11 cellular contexts compared by ENCODE assay signal in the genomic region with DNA sequence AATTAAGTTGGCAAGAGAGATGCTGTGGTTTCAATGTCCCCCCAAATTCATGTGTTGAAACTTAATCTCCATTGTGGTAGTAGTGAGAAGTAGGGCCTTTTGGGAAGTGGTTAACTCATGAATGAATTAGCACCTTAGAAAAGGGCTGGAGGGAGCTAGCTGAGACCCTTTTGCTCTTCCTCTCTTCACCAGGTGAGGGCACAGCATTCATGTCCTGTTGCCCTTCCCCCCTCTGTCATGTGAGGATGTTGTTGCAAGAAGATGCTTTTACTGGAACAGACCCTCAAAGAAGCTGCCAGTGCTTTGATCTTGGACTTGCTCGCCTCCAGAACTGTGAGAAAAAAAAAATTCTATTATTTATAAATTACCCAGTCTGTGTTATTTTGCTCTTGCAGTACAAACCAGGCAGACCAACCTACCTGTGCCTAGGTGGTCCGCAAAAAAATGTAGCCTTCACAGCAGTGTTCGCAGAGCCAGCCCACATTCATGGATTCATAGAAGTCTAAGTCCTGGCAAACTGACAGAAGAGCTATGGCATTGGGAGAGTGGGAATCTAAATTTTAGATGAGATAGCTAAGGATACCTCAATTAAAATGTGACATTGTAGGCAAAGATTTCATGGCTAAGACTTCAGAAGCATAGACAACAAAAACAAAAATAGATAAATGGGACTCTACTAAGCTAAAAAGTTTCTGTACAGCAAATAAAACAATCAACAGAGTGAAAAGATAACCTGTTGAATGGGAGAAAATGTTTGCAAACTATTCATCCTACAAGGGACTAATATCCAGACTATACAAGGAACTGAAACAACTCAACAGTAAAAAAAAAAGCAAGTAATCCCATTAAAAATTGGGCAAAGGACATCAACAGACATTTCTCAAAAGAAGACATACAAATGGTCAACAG. TPM values are rescaled to one million over a fixed set of nuclear protein-coding genes. Genes with fewer than 3 reads are reported as not detected.
A peak's percentile ranks its signal among the peaks of the same experiment; 100 is the strongest.
DNase-seq lines count a peak whose midpoint lies in the region; ATAC-seq, FAIRE-seq and TF ChIP-seq lines count a peak whose summit lies in the region.
"Had no signal": no experiment of that assay in that cellular context is flagged by ENCODE, and none has a peak within 500 bp of the region (broad histone marks: within the 10 kb centered on the region; RNA-seq: fewer than 3 reads in every experiment).

No MANE protein-coding gene starts in this region.

- H3K9me2 ChIP-seq in GM23248 (ENCODE audit: insufficient read depth) = no peaks in the 10 kb centered on the region

- no peak for TF ChIP-seq RAD21 in HepG2 (CRISPR knock-in tag; IDR thresholded peaks at IDR 0.05)

- TF ChIP-seq EP300 in HepG2 (IDR thresholded peaks at IDR 0.05; ENCODE audit: low read depth in 2 of 2, low read length in 2 of 2) (no peak), HepG2 (CRISPR knock-in tag; IDR thresholded peaks at IDR 0.05; ENCODE audit: borderline replicate concordance) (no peak)

- H3K27ac ChIP-seq in HepG2 (ENCODE audit: extremely low read length, insufficient read depth, low read length) (no peak overlapping the region), right lobe of liver (no peak overlapping the region), heart left ventricle (no peak overlapping the region), small intestine (ENCODE audit: low read depth in 1 of 2, low read length in 1 of 2) (no peak overlapping the region), substantia nigra (ENCODE audit: low read depth, low read length, poor library complexity, severe bottlenecking) (no peak overlapping the region), GM23248 (no peak overlapping the region)

- WGBS in HepG2 (ENCODE audit: low lambda C conversion rate) = 46% methylated on average over 3 of the region's 3 CpGs
- 86% methylated on average over 3 of the region's 3 CpGs for whole genome bisulfite sequencing in right lobe of liver (ENCODE audit: insufficient coverage, low coverage, low lambda C conversion rate, missing lambda C conversion rate)
- 67 to 81% (median 75%) methylated on average over 3 of the region's 3 CpGs for WGBS in heart left ventricle, 4 donors
- 77 to 87% (median 79%) methylated on average over 3 of the region's 3 CpGs for WGBS in small intestine, 3 donors
- WGBS in GM23248 (ENCODE audit: low coverage in 1 of 2, low lambda C conversion rate in 2 of 2, missing lambda C conversion rate in 2 of 2), 2 experiments = 44% methylated on average over 3 of the region's 3 CpGs

- in situ Hi-C loops in HepG2 (cut with HindIII; ENCODE audit: extremely low pct_ligation_motif_present, low pct_unique_long_range_greater_than_20kb) (no loop called here), GM23248 (cut with MboI) (no loop called here)

- H3K9me3 Mint-ChIP-seq in central memory CD8-positive, alpha-beta T cell = no peaks in the 10 kb centered on the region
- H3K9me3 Mint-ChIP-seq: HFFc6 had no signal

- H3K4me3 Mint-ChIP-seq in central memory CD8-positive, alpha-beta T cell = no peak overlapping the region
- H3K4me3 Mint-ChIP-seq: HFFc6 had no signal

- peaks cover 14% of the 10 kb centered on the region for H3K27me3 Mint-ChIP-seq in central memory CD8-positive, alpha-beta T cell

- no peaks in the 10 kb centered on the region for H3K4me1 Mint-ChIP-seq in central memory CD8-positive, alpha-beta T cell

- no peaks in the 10 kb centered on the region for H3K36me3 Mint-ChIP-seq in central memory CD8-positive, alpha-beta T cell (ENCODE audit: insufficient read depth)

- H3K9me3 ChIP-seq in HepG2 (ENCODE audit: low read length) (no peaks in the 10 kb centered on the region), right lobe of liver (no peaks in the 10 kb centered on the region), heart left ventricle (no peaks in the 10 kb centered on the region), small intestine (ENCODE audit: control insufficient read depth, low read depth) (no peaks in the 10 kb centered on the region), GM23248 (ENCODE audit: low read depth) (no peaks in the 10 kb centered on the region)

- intact Hi-C loops in HepG2 (cut with micrococcal nuclease; ENCODE audit: unreplicated experiment) = loop anchor here (1.0 kb wide), 2 partner anchors 35 to 164 kb away; no protein-coding TSS in a partner anchor
- intact Hi-C loops in right lobe of liver (cut with DNase I) = loop anchor here in 1 of 2 donors (10.0 kb wide), 1 partner anchor 166 kb away; no protein-coding TSS in a partner anchor
- intact Hi-C loops in heart left ventricle (cut with DNase I) = loop anchor here in 1 of 10 donors (10.0 kb wide), 1 partner anchor 1426 kb away; no protein-coding TSS in a partner anchor

- H3K4me1 ChIP-seq in HepG2 (ENCODE audit: insufficient read depth, low read length) (no peaks in the 10 kb centered on the region), right lobe of liver (no peaks in the 10 kb centered on the region), heart left ventricle (no peaks in the 10 kb centered on the region), small intestine (ENCODE audit: control insufficient read depth in 2 of 2, insufficient read depth in 1 of 2, low read depth in 1 of 2, low read length in 1 of 2) (no peaks in the 10 kb centered on the region), GM23248 (ENCODE audit: insufficient read depth) (no peaks in the 10 kb centered on the region)

- H3K9ac ChIP-seq in HepG2 (ENCODE audit: insufficient read depth, low read depth, low read length) = no peak overlapping the region
- no peak overlapping the region for H3K9ac ChIP-seq in GM23248

- FAIRE-seq in HepG2 (lab: Jason Lieb, UNC) = peak; percentile 67
- no peak for FAIRE-seq in small intestine (lab: Jason Lieb, UNC)

- CTCF ChIA-PET in HepG2 (lab: Yijun Ruan, JAX; ENCODE audit: low intra/inter-chr PET ratio, low total read pairs) = interaction anchor here (1.2 to 1.7 kb wide), 2 partner anchors 36 to 164 kb away, joined by 6 to 10 read pairs; no protein-coding TSS in a partner anchor

- ATAC-seq in HepG2 (peak; percentile 86), right lobe of liver (no peak), heart left ventricle (no peak)
- no peak for ATAC-seq in central memory CD8-positive, alpha-beta T cell (replicated peaks; ENCODE audit: extremely low read depth, poor library complexity, severe bottlenecking)
- ATAC-seq: esophagus mucosa had no signal

- no peaks in the 10 kb centered on the region for H3K79me2 ChIP-seq in HepG2 (ENCODE audit: insufficient read depth, low read length)
- no peaks in the 10 kb centered on the region for H3K79me2 ChIP-seq in GM23248 (ENCODE audit: insufficient read depth)

- POLR2A ChIA-PET in HepG2 (lab: Yijun Ruan, JAX) = interaction anchor here (1.2 kb wide), 1 partner anchor 32 kb away, joined by 3 read pairs; the partner anchor contains the start of gene ABCA5

- no peaks in the 10 kb centered on the region for H3K36me3 ChIP-seq in HepG2 (replicated peaks in 1 of 2; ENCODE audit: control insufficient read depth in 1 of 2, insufficient read depth in 2 of 2, low read length in 2 of 2)
- H3K36me3 ChIP-seq in right lobe of liver = no peaks in the 10 kb centered on the region
- no peaks in the 10 kb centered on the region for H3K36me3 ChIP-seq in heart left ventricle
- H3K36me3 ChIP-seq in small intestine (ENCODE audit: control insufficient read depth in 2 of 2, insufficient read depth in 2 of 2, low read length in 2 of 2) = no peaks in the 10 kb centered on the region
- no peaks in the 10 kb centered on the region for H3K36me3 ChIP-seq in GM23248 (ENCODE audit: low read depth)

- peak; percentile 70 for TF ChIP-seq CTCF in HepG2 (CRISPR knock-in tag; IDR thresholded peaks at IDR 0.05)
- peak in 1 of 4 donors; percentile 9 for TF ChIP-seq CTCF in right lobe of liver (IDR thresholded peaks at IDR 0.05)
- TF ChIP-seq CTCF in heart left ventricle (IDR thresholded peaks at IDR 0.05) = no peak

- TF ChIP-seq POLR2A in HepG2 (IDR thresholded peaks at IDR 0.05; ENCODE audit: insufficient read depth in 1 of 2, low read depth in 2 of 2, low read length in 2 of 2) (no peak), right lobe of liver (IDR thresholded peaks at IDR 0.05) (no peak), heart left ventricle (IDR thresholded peaks at IDR 0.05) (no peak)

- H3K4me3 ChIP-seq in HepG2 (replicated peaks in 1 of 3; ENCODE audit: insufficient read depth in 1 of 3, low read depth in 2 of 3, low read length in 3 of 3) (no peak overlapping the region), right lobe of liver (no peak overlapping the region), heart left ventricle (no peak overlapping the region), small intestine (ENCODE audit: low read depth in 1 of 2, low read length in 2 of 2) (no peak overlapping the region), GM23248 (no peak overlapping the region)

- H3K27me3 ChIP-seq in HepG2 (ENCODE audit: control insufficient read depth in 1 of 2, insufficient read depth in 2 of 2, low read length in 2 of 2) = no peaks in the 10 kb centered on the region
- no peaks in the 10 kb centered on the region for H3K27me3 ChIP-seq in right lobe of liver
- no peaks in the 10 kb centered on the region for H3K27me3 ChIP-seq in heart left ventricle
- no peaks in the 10 kb centered on the region for H3K27me3 ChIP-seq in small intestine (ENCODE audit: control insufficient read depth in 2 of 2, insufficient read depth in 2 of 2, low read length in 2 of 2)
- H3K27me3 ChIP-seq in GM23248 (replicated peaks; ENCODE audit: insufficient read depth) = no peaks in the 10 kb centered on the region

- peak overlapping the region; percentile 54 for H3K27ac Mint-ChIP-seq in central memory CD8-positive, alpha-beta T cell (ENCODE audit: low read depth)
- H3K27ac Mint-ChIP-seq: HFFc6 had no signal

- no TSS peak for BruUV-seq in HepG2 (replicated peaks; lab: Mats Ljungman, UMichigan)

- no peaks in the 10 kb centered on the region for H3F3A ChIP-seq in GM23248 (ENCODE audit: insufficient read depth)

- H3K4me2 ChIP-seq in HepG2 (ENCODE audit: low read depth, low read length) (no peak overlapping the region), GM23248 (ENCODE audit: unreplicated experiment) (no peak overlapping the region)

- DNase-seq in HepG2 (ENCODE audit: low spot score) = peak; percentile 44
- DNase-seq in right lobe of liver = no peak
- DNase-seq in NCI-H1092 treated with DMSO at 0.1 percent for 48 hours (lab: John Stamatoyannopoulos, UW) = peak; percentile 36
- DNase-seq in central memory CD8-positive, alpha-beta T cell (ENCODE audit: low spot score in 2 of 2) = no peak
- DNase-seq in heart left ventricle = no peak
- no peak for DNase-seq in small intestine
- DNase-seq in substantia nigra (lab: John Stamatoyannopoulos, UW) = no peak
- DNase-seq in GM23248 = no peak
- DNase-seq: HFFc6, NCI-H187 treated with DMSO at 0.1 percent for 48 hours had no signal

- H4K20me1 ChIP-seq in HepG2 (ENCODE audit: insufficient read depth, low read length) (no peaks in the 10 kb centered on the region), GM23248 (ENCODE audit: insufficient read depth) (no peaks in the 10 kb centered on the region)

- no peak overlapping the region for H2AFZ ChIP-seq in HepG2 (ENCODE audit: low read length)
- H2AFZ ChIP-seq in GM23248 = no peak overlapping the region

RNA-seq across cellular contexts. Expression of gene ABCA5, which starts 32.0 kb away (rescaled TPM):
- total RNA-seq in HepG2 (2016; rRNA removed; fragmentation: Illumina TruSeq; extraction: Trizol) (6.0 and 10.1 TPM in 2 replicates), right lobe of liver (10 to 100 TPM; 34.5 to 58.2 (median 46.7) TPM), heart left ventricle (10 to 100 TPM; 11.8 to 24.9 (median 18.5) TPM)
- 1.9 and 2.6 TPM in 2 replicates for total RNA-seq in HepG2 (2016; cell fraction: cytosol; rRNA removed; fragmentation: Illumina TruSeq; extraction: Trizol; ENCODE audit: low read depth)
- total RNA-seq in HepG2 (2016; cell fraction: insoluble cytoplasmic fraction; rRNA removed; fragmentation: Illumina TruSeq; extraction: Trizol) = 4.9 and 9.3 TPM in 2 replicates
- 2.6 and 2.9 TPM in 2 replicates for total RNA-seq in HepG2 (2016; cell fraction: membrane; rRNA removed; fragmentation: Illumina TruSeq; extraction: Trizol)
- 19.5 and 19.7 TPM in 2 replicates for total RNA-seq in HepG2 (2016; cell fraction: nucleus; rRNA removed; fragmentation: Illumina TruSeq; extraction: Trizol)
- polyA plus RNA-seq in HepG2 (2011; rRNA removed) (9.7 and 12.2 TPM in 2 replicates), heart left ventricle (10 to 100 TPM in 1 of 2 donors, 1 to 10 TPM in 1; 7.0 to 15.6 TPM), small intestine (10 to 100 TPM; 11.5 to 57.0 (median 25.7) TPM), GM23248 (2016; fragmentation: Nextera tagmentation; extraction: Ambion mirVana) (8.5 and 9.4 TPM in 2 replicates)
- polyA plus RNA-seq in HepG2 (2011; cell fraction: cytosol; rRNA removed) = 1.8 and 3.9 TPM in 2 replicates
- 14.0 and 24.2 TPM in 2 replicates for polyA plus RNA-seq in HepG2 (2011; cell fraction: nucleus; rRNA removed)
- polyA plus RNA-seq in HepG2 (2012) = 8.8 and 15.2 TPM in 2 replicates
- polyA plus RNA-seq in HepG2 (2016; cell fraction: cytosol; fragmentation: Illumina TruSeq; extraction: Trizol; ENCODE audit: low read depth) = 0.17 and 0.29 TPM in 2 replicates
- 2.8 and 3.6 TPM in 2 replicates for polyA plus RNA-seq in HepG2 (2016; cell fraction: insoluble cytoplasmic fraction; fragmentation: Illumina TruSeq; extraction: Trizol; ENCODE audit: low read depth)
- polyA plus RNA-seq in HepG2 (2016; cell fraction: membrane; fragmentation: Illumina TruSeq; extraction: Trizol; ENCODE audit: low read depth) = 0.65 and 0.66 TPM in 2 replicates
- 23.0 and 23.5 TPM in 2 replicates for polyA plus RNA-seq in HepG2 (2016; cell fraction: nucleus; fragmentation: Illumina TruSeq; extraction: Trizol; ENCODE audit: insufficient read depth, low read depth)
- 6.0 and 10.0 TPM in 2 replicates for polyA minus RNA-seq in HepG2 (2011; rRNA and poly(A)+ RNA removed; ENCODE audit: low replicate concordance)
- 4.8 TPM in 2 replicates for polyA minus RNA-seq in HepG2 (2011; cell fraction: cytosol; rRNA and poly(A)+ RNA removed)
- 53.8 and 78.1 TPM in 2 replicates for polyA minus RNA-seq in HepG2 (2011; cell fraction: nucleus; rRNA and poly(A)+ RNA removed)
- total RNA-seq in GM23248 (2014; rRNA removed; shearing (Covaris generic)) = 7.1 and 9.7 TPM in 2 replicates

RNA-seq across cellular contexts. Expression of gene MAP2K6, which starts 55.6 kb away (rescaled TPM):
- total RNA-seq in HepG2 (2016; rRNA removed; fragmentation: Illumina TruSeq; extraction: Trizol) = 33.6 and 48.4 TPM in 2 replicates
- 18.3 and 21.7 TPM in 2 replicates for total RNA-seq in HepG2 (2016; cell fraction: cytosol; rRNA removed; fragmentation: Illumina TruSeq; extraction: Trizol; ENCODE audit: low read depth)
- 36.2 and 45.7 TPM in 2 replicates for total RNA-seq in HepG2 (2016; cell fraction: insoluble cytoplasmic fraction; rRNA removed; fragmentation: Illumina TruSeq; extraction: Trizol)
- total RNA-seq in HepG2 (2016; cell fraction: membrane; rRNA removed; fragmentation: Illumina TruSeq; extraction: Trizol) = 39.5 and 42.7 TPM in 2 replicates
- 16.9 and 22.6 TPM in 2 replicates for total RNA-seq in HepG2 (2016; cell fraction: nucleus; rRNA removed; fragmentation: Illumina TruSeq; extraction: Trizol)
- 3.5 and 5.1 TPM in 2 replicates for polyA plus RNA-seq in HepG2 (2011; rRNA removed)
- 3.0 and 3.9 TPM in 2 replicates for polyA plus RNA-seq in HepG2 (2011; cell fraction: cytosol; rRNA removed)
- polyA plus RNA-seq in HepG2 (2011; cell fraction: nucleus; rRNA removed) = 1.6 and 1.8 TPM in 2 replicates
- polyA plus RNA-seq in HepG2 (2012) = 4.5 and 5.8 TPM in 2 replicates
- 14.9 and 18.7 TPM in 2 replicates for polyA plus RNA-seq in HepG2 (2016; cell fraction: cytosol; fragmentation: Illumina TruSeq; extraction: Trizol; ENCODE audit: low read depth)
- 28.6 and 35.3 TPM in 2 replicates for polyA plus RNA-seq in HepG2 (2016; cell fraction: insoluble cytoplasmic fraction; fragmentation: Illumina TruSeq; extraction: Trizol; ENCODE audit: low read depth)
- 23.6 and 28.6 TPM in 2 replicates for polyA plus RNA-seq in HepG2 (2016; cell fraction: membrane; fragmentation: Illumina TruSeq; extraction: Trizol; ENCODE audit: low read depth)
- polyA plus RNA-seq in HepG2 (2016; cell fraction: nucleus; fragmentation: Illumina TruSeq; extraction: Trizol; ENCODE audit: insufficient read depth, low read depth) = 13.3 and 14.0 TPM in 2 replicates
- polyA minus RNA-seq in HepG2 (2011; rRNA and poly(A)+ RNA removed; ENCODE audit: low replicate concordance) = 7.3 and 29.0 TPM in 2 replicates
- 3.5 and 4.1 TPM in 2 replicates for polyA minus RNA-seq in HepG2 (2011; cell fraction: cytosol; rRNA and poly(A)+ RNA removed)
- 7.3 and 9.3 TPM in 2 replicates for polyA minus RNA-seq in HepG2 (2011; cell fraction: nucleus; rRNA and poly(A)+ RNA removed)
- 1 to 10 TPM; 1.8 to 3.6 (median 2.3) TPM for total RNA-seq in right lobe of liver
- 1 to 10 TPM in 7 of 9 donors, under 1 TPM in 2; 0.83 to 5.1 (median 1.8) TPM for total RNA-seq in heart left ventricle
- polyA plus RNA-seq in heart left ventricle = 1 to 10 TPM in 1 of 2 donors, under 1 TPM in 1; 0.61 to 1.3 TPM
- 10 to 100 TPM in 1 of 3 donors, 1 to 10 TPM in 2; 5.1 to 21.2 (median 6.5) TPM for polyA plus RNA-seq in small intestine
- under 0.01 and 0.11 TPM in 2 replicates for total RNA-seq in GM23248 (2014; rRNA removed; shearing (Covaris generic))
- polyA plus RNA-seq in GM23248 (2016; fragmentation: Nextera tagmentation; extraction: Ambion mirVana) = 0.13 and 0.43 TPM in 2 replicates

Comparison
In these comparisons a context has a peak if more than half of its experiments do, and no peak if none do; other contexts are left out.
1. DNase-seq: peak in HepG2 (single experiment) and NCI-H1092 treated with DMSO at 0.1 percent for 48 hours (single experiment); none in right lobe of liver (0 of 3), central memory CD8-positive, alpha-beta T cell (0 of 2), heart left ventricle (0 of 5), small intestine (single experiment), substantia nigra (0 of 49) and GM23248 (single experiment).